8 cellular contexts compared by ENCODE assay signal in genomic region chr2:44167908-44168683, GRCh38. TPM values are rescaled to one million over a fixed set of nuclear protein-coding genes. Genes with fewer than 3 reads are reported as not detected.
A peak's percentile ranks its signal among the peaks of the same experiment; 100 is the strongest.
DNase-seq lines count a peak whose midpoint lies in the region; ATAC-seq and TF ChIP-seq lines count a peak whose summit lies in the region.

No MANE protein-coding gene starts in this region.

- H3K27me3 Mint-ChIP-seq in activated T-cell treated with anti-CD3 and anti-CD28 coated beads, Interleukin-2, amount 50 U/mL, for 4 hours (ENCODE audit: low read depth) = no peaks in the 10 kb centered on the region

- intact Hi-C loops in PC-3 (cut with micrococcal nuclease) = loop anchor here (2.0 to 5.0 kb wide), 3 partner anchors 67 to 171 kb away; partner anchors contain the start of gene LRPPRC

- H3K4me2 ChIP-seq in PC-3 (ENCODE audit: low read length) = peak overlapping the region; percentile 88

- no peak for TF ChIP-seq CTCF in PC-3 (conservative IDR thresholded peaks at IDR 0.05; ENCODE audit: low read depth, low read length)

- peak; percentile 73 for TF ChIP-seq POLR2A in erythroblast (IDR thresholded peaks at IDR 0.05; ENCODE audit: low read length)

- H3K4me3 ChIP-seq in Jurkat, Clone E6-1 (ENCODE audit: low read length) = peak overlapping the region; percentile 57
- peak overlapping the region; percentile 76 for H3K4me3 ChIP-seq in PC-3 (ENCODE audit: low read length)

- peak overlapping the region; percentile 97 for H3K4me3 Mint-ChIP-seq in activated T-cell treated with anti-CD3 and anti-CD28 coated beads, Interleukin-2, amount 50 U/mL, for 4 hours

- H3K79me2 ChIP-seq in PC-3 (ENCODE audit: low read length) = peaks cover 42% of the 10 kb centered on the region

- H3K27me3 ChIP-seq in PC-3 (ENCODE audit: low read length) = no peaks in the 10 kb centered on the region

- peak; percentile 99 for DNase-seq in DMS153 treated with DMSO at 0.1 percent for 48 hours (lab: John Stamatoyannopoulos, UW; ENCODE audit: unreplicated experiment)
- peak; percentile 96 for DNase-seq in Jurkat, Clone E6-1 (ENCODE audit: low read depth, low spot score)
- DNase-seq in PC-3 = peak; percentile 99
- DNase-seq in activated T-cell treated with anti-CD3 and anti-CD28 coated beads, Interleukin-2, amount 50 U/mL, for 4 hours = peak; percentile 95
- DNase-seq in erythroblast (lab: John Stamatoyannopoulos, UW) = peak; percentile 100
- DNase-seq in mucosa of gallbladder (ENCODE audit: low spot score) = peak; percentile 100
- DNase-seq in stimulated activated CD8-positive, alpha-beta memory T cell treated with anti-CD3 and anti-CD28 coated beads, Interleukin-4, amount 100 ng/mL, for 24 hours (ENCODE audit: low read depth) = peak; percentile 95

- H3K36me3 Mint-ChIP-seq in activated T-cell treated with anti-CD3 and anti-CD28 coated beads, Interleukin-2, amount 50 U/mL, for 4 hours (ENCODE audit: insufficient read depth) = peaks cover 3% of the 10 kb centered on the region

- peak overlapping the region; percentile 92 for H2AFZ ChIP-seq in PC-3 (ENCODE audit: low read length)

- H3K9me2 ChIP-seq in PC-3 (replicated peaks; ENCODE audit: low read length) = no peaks in the 10 kb centered on the region

- peaks cover 16% of the 10 kb centered on the region for H3K4me1 ChIP-seq in PC-3 (ENCODE audit: insufficient read depth, low read length)

- H3F3A ChIP-seq in PC-3 (ENCODE audit: low read length, unreplicated experiment) = no peaks in the 10 kb centered on the region

- H3K9me3 Mint-ChIP-seq in activated T-cell treated with anti-CD3 and anti-CD28 coated beads, Interleukin-2, amount 50 U/mL, for 4 hours = peaks cover 5% of the 10 kb centered on the region

- peak overlapping the region; percentile 85 for H3K9ac ChIP-seq in PC-3 (ENCODE audit: low read length)

- peak overlapping the region; percentile 85 for H3K27ac ChIP-seq in PC-3 (ENCODE audit: low read length)

- POLR2A ChIA-PET in PC-3 (lab: Charles Lee; ENCODE audit: unreplicated experiment) = interaction anchor here (0.6 to 0.7 kb wide), 4 partner anchors 25 to 1271 kb away, joined by 4 to 23 read pairs (median 9); no protein-coding TSS in a partner anchor

- peaks cover 31% of the 10 kb centered on the region for H3K4me1 Mint-ChIP-seq in activated T-cell treated with anti-CD3 and anti-CD28 coated beads, Interleukin-2, amount 50 U/mL, for 4 hours (ENCODE audit: low read depth)

- H3K36me3 ChIP-seq in PC-3 (ENCODE audit: low read depth, low read length) = no peaks in the 10 kb centered on the region

- peaks cover 18% of the 10 kb centered on the region; the same call in 1 of the 2 replicates for H4K20me1 ChIP-seq in PC-3 (ENCODE audit: low read length)

- no peaks in the 10 kb centered on the region for H3K9me3 ChIP-seq in PC-3 (ENCODE audit: low read length)

- ATAC-seq in GM21717 (IDR thresholded peaks at IDR 0.05; ENCODE audit: unreplicated experiment) (peak; percentile 83), PC-3 (peak; percentile 84)
- ATAC-seq in activated T-cell treated with anti-CD3 and anti-CD28 coated beads, Interleukin-2, amount 50 U/mL, for 4 hours = peak; percentile 80 to 81

- BruUV-seq in PC-3 (replicated peaks; lab: Mats Ljungman, UMichigan) = no TSS peak

- CTCF ChIA-PET in PC-3 (lab: Charles Lee) = interaction anchor here (0.6 kb wide), 1 partner anchor 791 kb away, joined by 4 read pairs; no protein-coding TSS in a partner anchor

RNA-seq across cellular contexts. Expression of gene PPM1B, which starts 0.6 kb away (rescaled TPM):
- 26.2 TPM for polyA plus RNA-seq in Jurkat, Clone E6-1 (2012; ENCODE audit: insufficient read depth, insufficient read length)
- total RNA-seq in PC-3 (2014; rRNA removed) = 16.0 and 17.6 TPM in 2 replicates
- 10 to 100 TPM; 25.5 to 32.2 (median 32.1) TPM for total RNA-seq in activated T-cell treated with anti-CD3 and anti-CD28 coated beads, Interleukin-2, amount 50 U/mL, for 4 hours
- total RNA-seq in mucosa of gallbladder = 47.2 TPM

Comparison
In these comparisons a context has a peak if more than half of its experiments do, and no peak if none do; other contexts are left out.
1. Peak in every context shown above with its lines: DNase-seq, ATAC-seq, H3K4me3 ChIP-seq and H3K27ac ChIP-seq.